In genomic region chr14:35046751-35047536, GRCh38 we compare ENCODE assay signal across 1 cellular context.
TF ChIP-seq lines count a peak whose summit lies in the region.

No MANE protein-coding gene starts in this region.

TF ChIP-seq in H1, 55 proteins besides CTCF, POLR2A, EP300 and RAD21 (continued from another document):
- TF ChIP-seq CHD7 (IDR thresholded peaks at IDR 0.05; ENCODE audit: insufficient replicate concordance, low read length) (no peak), GTF2F1 (IDR thresholded peaks at IDR 0.05; ENCODE audit: borderline replicate concordance, low read depth, low read length) (no peak), KDM4A (IDR thresholded peaks at IDR 0.05; ENCODE audit: low read depth, low read length, severe bottlenecking) (peak; percentile 70), MAFK (IDR thresholded peaks at IDR 0.05; ENCODE audit: low read depth, low read length) (no peak), SP4 (IDR thresholded peaks at IDR 0.05; ENCODE audit: low read length) (no peak), SIRT6 (IDR thresholded peaks at IDR 0.05; ENCODE audit: low read length) (no peak), KDM1A (IDR thresholded peaks at IDR 0.05; ENCODE audit: borderline replicate concordance, low read length) (no peak), SIX5 (IDR thresholded peaks at IDR 0.05; ENCODE audit: low read depth, low read length) (no peak), ASH2L (IDR thresholded peaks at IDR 0.05; ENCODE audit: low read length) (no peak), SP1 (IDR thresholded peaks at IDR 0.05; ENCODE audit: low read depth, low read length) (no peak), ATF2 (IDR thresholded peaks at IDR 0.05; ENCODE audit: low read length) (no peak), HDAC2 (IDR thresholded peaks at IDR 0.05; ENCODE audit: borderline replicate concordance in 1 of 2, low read depth in 2 of 2, low read length in 2 of 2) (no peak), USF2 (IDR thresholded peaks at IDR 0.05; ENCODE audit: low read length) (no peak), CBX8 (IDR thresholded peaks at IDR 0.05; ENCODE audit: borderline replicate concordance, low read depth, low read length) (no peak), BRCA1 (IDR thresholded peaks at IDR 0.05; ENCODE audit: low read depth, low read length) (no peak), BCL11A (IDR thresholded peaks at IDR 0.05; ENCODE audit: low read depth in 2 of 2, low read length in 2 of 2) (no peak)
